In the genomic region with DNA sequence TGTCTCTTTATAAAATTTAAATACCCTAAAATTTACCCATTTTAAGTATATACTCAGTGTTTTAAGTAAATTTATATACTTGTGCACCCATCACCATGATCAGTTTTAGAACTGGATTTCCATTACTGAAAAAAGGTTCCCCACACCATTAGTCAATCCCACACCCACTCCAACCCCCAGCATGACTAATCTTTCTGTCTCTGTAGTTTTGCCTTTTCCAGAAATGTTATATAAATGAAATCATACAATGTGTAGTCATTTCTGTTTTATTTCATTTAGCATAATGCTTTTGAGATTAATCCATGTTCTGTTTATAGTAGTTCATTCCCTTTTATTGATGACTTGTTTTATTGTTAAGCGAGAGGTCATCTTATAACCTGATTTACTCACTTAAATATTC, we compare ENCODE assay signal across 12 cellular contexts.
DNase-seq lines count a peak whose midpoint lies in the region; ATAC-seq and TF ChIP-seq lines count a peak whose summit lies in the region.
"Had no signal": no experiment of that assay in that cellular context is flagged by ENCODE, and none has a peak within 500 bp of the region (broad histone marks: within the 10 kb centered on the region; RNA-seq: fewer than 3 reads in every experiment).

No MANE protein-coding gene starts in this region.

- DNase-seq in activated T-cell treated with anti-CD3 and anti-CD28 coated beads for 24 hours (ENCODE audit: low read depth) (peak; percentile 40), dedifferentiated amniotic fluid mesenchymal stem cell (ENCODE audit: extremely low spot score) (peak; percentile 36), Caco-2 (no peak), tibial nerve (ENCODE audit: low spot score in 2 of 2) (no peak), UCSD-AML1 (lab: John Stamatoyannopoulos, UW; ENCODE audit: unreplicated experiment) (no peak)
- no peak for DNase-seq in activated T-cell treated with anti-CD3 and anti-CD28 coated beads, Interleukin-2, amount 50 U/mL, for 1 hour
- peak; percentile 50 for DNase-seq in stimulated activated CD8-positive, alpha-beta memory T cell treated with anti-CD3 and anti-CD28 coated beads, Interleukin-4, amount 100 ng/mL, for 48 hours
- DNase-seq: hypothalamus, left ventricle myocardium inferior, natural killer cell, thyroid gland had no signal

- peak; percentile 85 for ATAC-seq in SK-N-SH treated with all-trans-retinoic acid at 6 μM for 48 hours
- ATAC-seq: natural killer cell had no signal

- H3K27ac Mint-ChIP-seq in Caco-2 (ENCODE audit: unreplicated experiment): no peak overlapping the region
- H3K27ac Mint-ChIP-seq: natural killer cell had no signal

- intact Hi-C loops in Caco-2 (cut with micrococcal nuclease; ENCODE audit: unreplicated experiment): no loop called here

- no TSS peak for BruUV-seq in Caco-2 (replicated peaks; lab: Mats Ljungman, UMichigan)

- TF ChIP-seq CTCF in Caco-2 (IDR thresholded peaks at IDR 0.05; ENCODE audit: insufficient read depth in 1 of 2, low read depth in 1 of 2, low read length in 1 of 2, severe bottlenecking in 1 of 2, unreplicated experiment in 1 of 2) (no peak), tibial nerve (IDR thresholded peaks at IDR 0.05) (no peak)

- TF ChIP-seq POLR2A in tibial nerve (IDR thresholded peaks at IDR 0.05): no peak

- H3K27me3 ChIP-seq in Caco-2 (replicated peaks; ENCODE audit: control insufficient read depth, insufficient read depth, low read length) (no peaks in the 10 kb centered on the region), tibial nerve (no peaks in the 10 kb centered on the region)
- H3K27me3 ChIP-seq: thyroid gland had no signal

- peak overlapping the region in 1 of 4 donors; percentile 49 for H3K27ac ChIP-seq in tibial nerve
- H3K27ac ChIP-seq: left ventricle myocardium inferior, thyroid gland had no signal

- H3K4me1 Mint-ChIP-seq in Caco-2 (ENCODE audit: low read depth, unreplicated experiment): no peaks in the 10 kb centered on the region
- H3K4me1 Mint-ChIP-seq: natural killer cell had no signal

- TF ChIP-seq EP300 in tibial nerve (IDR thresholded peaks at IDR 0.05): no peak

- no peak overlapping the region for H3K4me3 ChIP-seq in Caco-2 (ENCODE audit: low read depth, low read length)
- no peak overlapping the region for H3K4me3 ChIP-seq in tibial nerve
- H3K4me3 ChIP-seq: left ventricle myocardium inferior, thyroid gland had no signal

- H3K9me3 ChIP-seq in Caco-2: no peaks in the 10 kb centered on the region
- H3K9me3 ChIP-seq in tibial nerve: no peaks in the 10 kb centered on the region
- H3K9me3 ChIP-seq: left ventricle myocardium inferior, thyroid gland had no signal

- H3K4me3 Mint-ChIP-seq in Caco-2 (ENCODE audit: unreplicated experiment): no peak overlapping the region
- H3K4me3 Mint-ChIP-seq: natural killer cell had no signal

- 84 to 89% methylated on average over 1 of the region's 1 CpG for WGBS in tibial nerve, 2 donors

- peaks cover 15% of the 10 kb centered on the region for H3K36me3 Mint-ChIP-seq in Caco-2 (ENCODE audit: insufficient read depth, unreplicated experiment)

- H3K27me3 Mint-ChIP-seq in Caco-2 (ENCODE audit: insufficient read depth, unreplicated experiment): no peaks in the 10 kb centered on the region

- POLR2A ChIA-PET in Caco-2 (lab: Charles Lee): no interaction called here

- CTCF ChIA-PET in Caco-2 (lab: Charles Lee): no interaction called here

- no peaks in the 10 kb centered on the region for H3K36me3 ChIP-seq in Caco-2 (ENCODE audit: control insufficient read depth, insufficient read depth, low read length)
- peaks cover 0 to 33% (median 0%) of the 10 kb centered on the region in 3 donors for H3K36me3 ChIP-seq in tibial nerve

- no peaks in the 10 kb centered on the region for H3K9me3 Mint-ChIP-seq in Caco-2 (ENCODE audit: unreplicated experiment)
- H3K9me3 Mint-ChIP-seq: natural killer cell had no signal

- H3K4me1 ChIP-seq in Caco-2 (no peaks in the 10 kb centered on the region), tibial nerve (no peaks in the 10 kb centered on the region)
- H3K4me1 ChIP-seq: left ventricle myocardium inferior, thyroid gland had no signal

TF ChIP-seq in SK-N-SH treated with all-trans-retinoic acid at 6 μM for 48 hours, 23 proteins besides CTCF, POLR2A, EP300 and RAD21:
- no peak for TF ChIP-seq BACH2 (CRISPR knock-in tag; IDR thresholded peaks at IDR 0.05; ENCODE audit: borderline replicate concordance)
- peak; percentile 74 for TF ChIP-seq ISL1 (CRISPR knock-in tag; IDR thresholded peaks at IDR 0.05)

Comparison
In these comparisons a context has a peak if more than half of its experiments do, and no peak if none do; other contexts are left out.
1. DNase-seq: peak in activated T-cell treated with anti-CD3 and anti-CD28 coated beads for 24 hours (single experiment), dedifferentiated amniotic fluid mesenchymal stem cell (single experiment) and stimulated activated CD8-positive, alpha-beta memory T cell treated with anti-CD3 and anti-CD28 coated beads, Interleukin-4, amount 100 ng/mL, for 48 hours (single experiment); none in activated T-cell treated with anti-CD3 and anti-CD28 coated beads, Interleukin-2, amount 50 U/mL, for 1 hour (single experiment), Caco-2 (0 of 2), tibial nerve (0 of 2) and UCSD-AML1 (single experiment).